23 cellular contexts compared by ENCODE assay signal in the genomic region with DNA sequence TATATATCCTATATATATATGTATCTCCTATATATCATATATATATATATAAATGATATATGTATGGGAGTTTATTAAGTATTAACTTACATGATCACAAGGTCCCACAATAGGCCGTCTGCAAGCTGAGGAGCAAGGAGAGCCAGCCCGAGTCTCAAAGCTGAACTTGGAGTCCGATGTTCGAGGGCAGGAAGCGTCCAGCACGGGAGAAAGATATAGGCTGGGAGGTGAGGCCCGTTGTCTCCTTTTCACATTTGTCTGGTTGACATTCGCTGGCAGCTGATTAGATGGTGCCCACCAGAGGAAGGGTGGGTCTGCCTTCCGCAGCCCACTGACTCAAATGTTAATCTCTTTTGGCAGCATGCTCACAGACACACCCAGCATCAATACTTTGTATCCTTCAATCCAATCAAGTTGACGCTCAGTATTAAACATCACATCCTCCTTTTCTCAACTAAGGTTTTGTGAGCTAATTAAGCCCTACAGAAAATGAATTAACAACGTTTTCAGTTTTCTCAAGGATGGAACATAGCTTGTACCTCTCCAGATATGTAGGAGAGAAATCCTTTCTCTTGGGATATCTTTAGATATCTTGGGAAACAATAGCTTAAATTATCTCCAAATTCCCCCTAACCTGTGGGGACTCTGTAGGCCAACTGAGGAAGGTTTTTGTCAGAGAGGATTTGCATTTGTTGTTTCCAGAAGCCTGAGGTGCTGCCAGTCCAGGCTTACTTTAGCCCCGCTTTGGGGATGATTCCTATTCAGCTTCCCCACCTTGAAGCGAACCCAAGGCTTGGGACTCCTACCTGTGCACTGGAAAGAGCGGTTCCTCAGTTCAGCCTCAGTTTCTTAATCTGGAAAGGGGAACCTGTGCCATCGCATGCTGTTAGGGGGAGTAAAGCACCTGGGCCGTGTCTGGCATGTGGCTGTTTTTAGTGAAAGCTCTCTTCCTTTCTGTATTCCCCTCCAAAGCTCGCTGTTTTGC.
A peak's percentile ranks its signal among the peaks of the same experiment; 100 is the strongest.
DNase-seq lines count a peak whose midpoint lies in the region; ATAC-seq and TF ChIP-seq lines count a peak whose summit lies in the region.
"Had no signal": no experiment of that assay in that cellular context is flagged by ENCODE, and none has a peak within 500 bp of the region (broad histone marks: within the 10 kb centered on the region; RNA-seq: fewer than 3 reads in every experiment).

No MANE protein-coding gene starts in this region.

- H3K4me3 ChIP-seq in neural progenitor cell: no peak overlapping the region
- H3K4me3 ChIP-seq: GM23338, SJCRH30 had no signal

- no peaks in the 10 kb centered on the region for H4K20me1 ChIP-seq in neural progenitor cell (ENCODE audit: low read depth)

- H3K4me1 ChIP-seq in neural progenitor cell: no peaks in the 10 kb centered on the region
- H3K4me1 ChIP-seq: SJCRH30 had no signal

- H3K27ac Mint-ChIP-seq in activated CD4-positive, alpha-beta T cell treated with anti-CD3 and anti-CD28 coated beads, Interleukin-2, amount 10 ng/mL, durations not matched to agents 7 days and 5 days: no peak overlapping the region
- no peak overlapping the region for H3K27ac Mint-ChIP-seq in CD14-positive monocyte
- H3K27ac Mint-ChIP-seq in neural progenitor cell: no peak overlapping the region
- H3K27ac Mint-ChIP-seq in type B pancreatic cell: no peak overlapping the region
- H3K27ac Mint-ChIP-seq in T-helper 17 cell: no peak overlapping the region
- H3K27ac Mint-ChIP-seq: CD8-positive, alpha-beta memory T cell; GM23338; IgD-negative memory B cell had no signal

- H3K27me3 ChIP-seq in neural progenitor cell: no peaks in the 10 kb centered on the region
- H3K27me3 ChIP-seq: SJCRH30 had no signal

- no peak overlapping the region for H3K4me3 Mint-ChIP-seq in activated CD4-positive, alpha-beta T cell treated with anti-CD3 and anti-CD28 coated beads, Interleukin-2, amount 10 ng/mL, durations not matched to agents 7 days and 5 days
- H3K4me3 Mint-ChIP-seq in CD14-positive monocyte (no peak overlapping the region), neural progenitor cell (no peak overlapping the region), type B pancreatic cell (no peak overlapping the region), T-helper 17 cell (no peak overlapping the region)
- H3K4me3 Mint-ChIP-seq: CD8-positive, alpha-beta memory T cell; GM23338 had no signal

- no peaks in the 10 kb centered on the region for H3K9me3 Mint-ChIP-seq in activated CD4-positive, alpha-beta T cell treated with anti-CD3 and anti-CD28 coated beads, Interleukin-2, amount 10 ng/mL, durations not matched to agents 7 days and 5 days
- peaks cover 0 to 2% (median 0%) of the 10 kb centered on the region in 7 donors for H3K9me3 Mint-ChIP-seq in CD14-positive monocyte
- no peaks in the 10 kb centered on the region for H3K9me3 Mint-ChIP-seq in neural progenitor cell
- H3K9me3 Mint-ChIP-seq in type B pancreatic cell: no peaks in the 10 kb centered on the region
- H3K9me3 Mint-ChIP-seq: CD8-positive, alpha-beta memory T cell; GM23338; IgD-negative memory B cell had no signal

- peak; percentile 2 for DNase-seq in activated CD4-positive, alpha-beta T cell treated with anti-CD3 and anti-CD28 coated beads, Interleukin-2, amount 10 ng/mL, durations not matched to agents 7 days and 5 days
- no peak for DNase-seq in activated CD4-positive, alpha-beta T cell treated with anti-CD3 and anti-CD28 coated beads, Interleukin-2, amount 50 U/mL, for 48 hours
- peak; percentile 6 for DNase-seq in CD14-positive monocyte (ENCODE audit: low spot score)
- DNase-seq in neural progenitor cell (ENCODE audit: low spot score): peak; percentile 0
- peak; percentile 40 for DNase-seq in type B pancreatic cell (ENCODE audit: extremely low spot score, unreplicated experiment)
- no peak for DNase-seq in T-helper 17 cell
- DNase-seq: AML-193; C1 segment of cervical spinal cord; Calu3; CD8-positive, alpha-beta memory T cell; NCI-H1105 treated with DMSO at 0.1 percent for 48 hours; NCI-H1694; NCI-H2081; NCI-H2171; NCI-H345; NCI-H524 treated with DMSO at 0.1 percent for 48 hours; NCI-H82; SJCRH30 had no signal

- H3K4me1 Mint-ChIP-seq in activated CD4-positive, alpha-beta T cell treated with anti-CD3 and anti-CD28 coated beads, Interleukin-2, amount 10 ng/mL, durations not matched to agents 7 days and 5 days: no peaks in the 10 kb centered on the region
- H3K4me1 Mint-ChIP-seq in CD14-positive monocyte (no peaks in the 10 kb centered on the region), neural progenitor cell (peaks cover 6% of the 10 kb centered on the region), type B pancreatic cell (ENCODE audit: unreplicated experiment) (no peaks in the 10 kb centered on the region), T-helper 17 cell (peaks cover 7% of the 10 kb centered on the region)
- H3K4me1 Mint-ChIP-seq: CD8-positive, alpha-beta memory T cell; GM23338 had no signal

- no peak overlapping the region for H3K27ac ChIP-seq in neural progenitor cell
- H3K27ac ChIP-seq: SJCRH30 had no signal

- no peak overlapping the region for H3K4me2 ChIP-seq in neural progenitor cell
- H3K4me2 ChIP-seq: GM23338 had no signal

- H3K9me3 ChIP-seq in neural progenitor cell (ENCODE audit: low read depth) (no peaks in the 10 kb centered on the region), T-helper 17 cell (ENCODE audit: control insufficient read depth, low read length, poor library complexity, severe bottlenecking) (no peaks in the 10 kb centered on the region)
- H3K9me3 ChIP-seq: SJCRH30 had no signal

- CTCF ChIA-PET in activated CD4-positive, alpha-beta T cell treated with anti-CD3 and anti-CD28 coated beads, Interleukin-2, amount 10 ng/mL, durations not matched to agents 7 days and 5 days (lab: Charles Lee): interaction anchor here (0.6 kb wide), 1 partner anchor 348 kb away, joined by 3 read pairs; no protein-coding TSS in a partner anchor

- H3K79me2 ChIP-seq in neural progenitor cell (ENCODE audit: low read depth): no peaks in the 10 kb centered on the region

- no peak overlapping the region for H3K9ac ChIP-seq in neural progenitor cell

- TF ChIP-seq CTCF in CD14-positive monocyte (IDR thresholded peaks at IDR 0.05) (no peak), neural progenitor cell (IDR thresholded peaks at IDR 0.05) (no peak), type B pancreatic cell (conservative IDR thresholded peaks at IDR 0.05) (no peak)

- H2AFZ ChIP-seq in neural progenitor cell (replicated peaks): no peak overlapping the region
- H2AFZ ChIP-seq: GM23338 had no signal

- peaks cover 9% of the 10 kb centered on the region for H3K27me3 Mint-ChIP-seq in activated CD4-positive, alpha-beta T cell treated with anti-CD3 and anti-CD28 coated beads, Interleukin-2, amount 10 ng/mL, durations not matched to agents 7 days and 5 days
- H3K27me3 Mint-ChIP-seq in CD14-positive monocyte (ENCODE audit: low read depth in 3 of 3) (peaks cover 5 to 12% (median 7%) of the 10 kb centered on the region in 3 donors), neural progenitor cell (ENCODE audit: insufficient read depth, low read depth) (peaks cover 3% of the 10 kb centered on the region), type B pancreatic cell (peaks cover 8% of the 10 kb centered on the region), T-helper 17 cell (peaks cover 62% of the 10 kb centered on the region)

- H3F3A ChIP-seq in neural progenitor cell (ENCODE audit: low read depth): peaks cover 2% of the 10 kb centered on the region

- intact Hi-C loops in CD14-positive monocyte (cut with micrococcal nuclease): no loop called here

- H3K36me3 Mint-ChIP-seq in activated CD4-positive, alpha-beta T cell treated with anti-CD3 and anti-CD28 coated beads, Interleukin-2, amount 10 ng/mL, durations not matched to agents 7 days and 5 days (ENCODE audit: low read depth): no peaks in the 10 kb centered on the region
- H3K36me3 Mint-ChIP-seq in CD14-positive monocyte (no peaks in the 10 kb centered on the region), neural progenitor cell (no peaks in the 10 kb centered on the region), type B pancreatic cell (no peaks in the 10 kb centered on the region), T-helper 17 cell (ENCODE audit: low read depth) (peaks cover 6% of the 10 kb centered on the region)
- H3K36me3 Mint-ChIP-seq: CD8-positive, alpha-beta memory T cell had no signal

- ATAC-seq in HG02840 (IDR thresholded peaks at IDR 0.05; ENCODE audit: low FRiP score, unreplicated experiment): no peak
- no peak for ATAC-seq in T-helper 17 cell
- ATAC-seq: GM23338, HCT116, Panc1 had no signal

- no peaks in the 10 kb centered on the region for H3K36me3 ChIP-seq in neural progenitor cell
- H3K36me3 ChIP-seq: SJCRH30 had no signal

- POLR2A ChIA-PET in activated CD4-positive, alpha-beta T cell treated with anti-CD3 and anti-CD28 coated beads, Interleukin-2, amount 10 ng/mL, durations not matched to agents 7 days and 5 days (lab: Charles Lee): no interaction called here

Comparison
In these comparisons a context has a peak if more than half of its experiments do, and no peak if none do; other contexts are left out.
1. DNase-seq: peak in activated CD4-positive, alpha-beta T cell treated with anti-CD3 and anti-CD28 coated beads, Interleukin-2, amount 10 ng/mL, durations not matched to agents 7 days and 5 days (single experiment), CD14-positive monocyte (single experiment), neural progenitor cell (single experiment) and type B pancreatic cell (single experiment); none in activated CD4-positive, alpha-beta T cell treated with anti-CD3 and anti-CD28 coated beads, Interleukin-2, amount 50 U/mL, for 48 hours (0 of 2) and T-helper 17 cell (0 of 3).